1 cellular context compared by ENCODE assay signal in genomic region chr20:63058696-63059335, GRCh38.
TF ChIP-seq lines count a peak whose summit lies in the region.

No MANE protein-coding gene starts in this region.

TF ChIP-seq in H1, 55 proteins besides CTCF, POLR2A, EP300 and RAD21:
- TF ChIP-seq YY1 (IDR thresholded peaks at IDR 0.05; ENCODE audit: low read depth, low read length): no peak
- TF ChIP-seq PHF8 (conservative IDR thresholded peaks at IDR 0.05; ENCODE audit: low read depth, low read length): no peak
- TF ChIP-seq ASH2L (IDR thresholded peaks at IDR 0.05; ENCODE audit: low read length): no peak
- no peak for TF ChIP-seq TAF7 (optimal IDR thresholded peaks at IDR 0.05; ENCODE audit: borderline replicate concordance, low read depth, low read length)
- no peak for TF ChIP-seq ATF3 (IDR thresholded peaks at IDR 0.05; ENCODE audit: insufficient read depth, low read depth, low read length)
- TF ChIP-seq KDM4A (IDR thresholded peaks at IDR 0.05; ENCODE audit: low read depth, low read length, severe bottlenecking): no peak
